12 cellular contexts compared by ENCODE assay signal in genomic region chr18:57727952-57728807, GRCh38.
A peak's percentile ranks its signal among the peaks of the same experiment; 100 is the strongest.
DNase-seq lines count a peak whose midpoint lies in the region; ATAC-seq and TF ChIP-seq lines count a peak whose summit lies in the region.
"Had no signal": no experiment of that assay in that cellular context is flagged by ENCODE, and none has a peak within 500 bp of the region (broad histone marks: within the 10 kb centered on the region; RNA-seq: fewer than 3 reads in every experiment).

No MANE protein-coding gene starts in this region.

- H2AFZ ChIP-seq in HCT116 (ENCODE audit: low read depth, low read length, poor library complexity, severe bottlenecking), result no peak overlapping the region

- CTCF ChIA-PET in HCT116 (lab: Charles Lee) (no interaction called here), activated B cell treated with CpG ODN at 0.5 μM for 24 hours (lab: Charles Lee) (no interaction called here)

- TF ChIP-seq RAD21 in HCT116 (IDR thresholded peaks at IDR 0.05; ENCODE audit: low read depth), result no peak

- peaks cover 8% of the 10 kb centered on the region for H3K36me3 Mint-ChIP-seq in activated B cell treated with CpG ODN at 0.5 μM for 24 hours (ENCODE audit: low read depth)

- no peaks in the 10 kb centered on the region for H3K27me3 ChIP-seq in HCT116 (ENCODE audit: insufficient read depth, low read length)
- no peaks in the 10 kb centered on the region for H3K27me3 ChIP-seq in skeletal muscle tissue (ENCODE audit: control insufficient read depth in 3 of 3, insufficient read depth in 3 of 3, low read length in 3 of 3)
- H3K27me3 ChIP-seq in suprapubic skin, result no peaks in the 10 kb centered on the region
- H3K27me3 ChIP-seq: pancreas had no signal

- TF ChIP-seq CTCF in HCT116 (IDR thresholded peaks at IDR 0.05 in 2 of 3, conservative IDR thresholded peaks at IDR 0.05 in 1 of 3; ENCODE audit: borderline replicate concordance in 1 of 3, insufficient read depth in 1 of 3, low read depth in 2 of 3, low read length in 2 of 3) (no peak), activated B cell treated with CpG ODN at 0.5 μM for 24 hours (IDR thresholded peaks at IDR 0.05) (no peak), suprapubic skin (IDR thresholded peaks at IDR 0.05) (no peak)

- BruUV-seq in HCT116 (replicated peaks; lab: Mats Ljungman, UMichigan), result no TSS peak

- no peaks in the 10 kb centered on the region for H4K20me1 ChIP-seq in HCT116 (ENCODE audit: insufficient read depth)

- RAD21 ChIA-PET in HCT116 (lab: Charles Lee; ENCODE audit: low non-redundant PET in 1 of 2, low total read pairs in 2 of 2, uncharacterized antibody in 2 of 2, unreplicated experiment in 2 of 2), result no interaction called here

- intact Hi-C loops in HCT116 (cut with micrococcal nuclease), result no loop called here
- intact Hi-C loops in activated B cell treated with CpG ODN at 0.5 μM for 24 hours (cut with micrococcal nuclease), result no loop called here
- intact Hi-C loops in left ventricle myocardium superior (cut with micrococcal nuclease), result no loop called here

- H3K27me3 Mint-ChIP-seq in activated B cell treated with CpG ODN at 0.5 μM for 24 hours, result no peaks in the 10 kb centered on the region

- H3K4me1 ChIP-seq in HCT116 (ENCODE audit: control insufficient read depth in 1 of 2, insufficient read depth in 2 of 2, low read length in 2 of 2) (peaks cover 10 to 26% of the 10 kb centered on the region in 2 experiments), skeletal muscle tissue (ENCODE audit: control insufficient read depth in 3 of 3, insufficient read depth in 3 of 3, low read length in 3 of 3) (no peaks in the 10 kb centered on the region), suprapubic skin (peaks cover 16% of the 10 kb centered on the region)

- POLR2A ChIA-PET in HCT116 (lab: Charles Lee) (no interaction called here), activated B cell treated with CpG ODN at 0.5 μM for 24 hours (lab: Charles Lee) (interaction anchor here (0.5 to 1.3 kb wide), 3 partner anchors 35 to 110 kb away, joined by 3 to 4 read pairs (median 3); no protein-coding TSS in a partner anchor)

- H3K9ac ChIP-seq in HCT116 (ENCODE audit: low read length), result peak overlapping the region; percentile 1; the same call in 1 of the 2 replicates
- no peak overlapping the region for H3K9ac ChIP-seq in skeletal muscle tissue (ENCODE audit: low read depth in 1 of 3, low read length in 3 of 3)
- H3K9ac ChIP-seq: KMS-11 had no signal

- no peaks in the 10 kb centered on the region for H3K79me2 ChIP-seq in HCT116 (ENCODE audit: insufficient read depth, low read length)

- H3K4me1 Mint-ChIP-seq in activated B cell treated with CpG ODN at 0.5 μM for 24 hours, result peaks cover 45% of the 10 kb centered on the region

- H3K9me3 ChIP-seq in HCT116 (ENCODE audit: control insufficient read depth in 1 of 2, insufficient read depth in 1 of 2, low read depth in 1 of 2, low read length in 2 of 2), result no peaks in the 10 kb centered on the region
- H3K9me3 ChIP-seq in skeletal muscle tissue (ENCODE audit: control insufficient read depth in 3 of 3, low read length in 3 of 3), result peaks cover 0 to 3% (median 0%) of the 10 kb centered on the region in 3 donors
- H3K9me3 ChIP-seq in suprapubic skin, result no peaks in the 10 kb centered on the region
- H3K9me3 ChIP-seq: pancreas had no signal

- H3K4me3 Mint-ChIP-seq in activated B cell treated with CpG ODN at 0.5 μM for 24 hours, result peak overlapping the region; percentile 0

- H3K27ac ChIP-seq in HCT116 (ENCODE audit: low read depth, low read length) (peak overlapping the region; percentile 41; the same call in 1 of the 2 replicates), skeletal muscle tissue (ENCODE audit: low read depth, low read length) (peak overlapping the region; percentile 23), suprapubic skin (no peak overlapping the region)
- H3K27ac ChIP-seq: KMS-11 had no signal

- no peak for DNase-seq in HCT116 (ENCODE audit: low read depth, low spot score)
- no peak for DNase-seq in activated B cell treated with CpG ODN at 0.5 μM for 24 hours
- no peak for DNase-seq in left ventricle myocardium superior
- DNase-seq in AG20443 (ENCODE audit: low spot score), result no peak
- no peak for DNase-seq in stimulated activated CD4-positive, alpha-beta T cell treated with anti-CD3 and anti-CD28 coated beads, Interleukin-2, amount 100 ng/mL, for 24 hours
- no peak for DNase-seq in suprapubic skin (ENCODE audit: low spot score in 2 of 2)
- DNase-seq in amniotic stem cell (lab: John Stamatoyannopoulos, UW), result no peak
- DNase-seq: activated CD4-positive, alpha-beta T cell treated with anti-CD3 and anti-CD28 coated beads for 1 hour; hypothalamus; pancreas had no signal

- H3K4me3 ChIP-seq in HCT116 (replicated peaks in 1 of 2; ENCODE audit: low read depth in 1 of 2, low read length in 2 of 2) (0 out of 4 replicates have a peak overlapping the region, but pooled peaks of 1 of the 2 experiments have one; percentile 34), skeletal muscle tissue (ENCODE audit: low read length in 3 of 3) (no peak overlapping the region), suprapubic skin (no peak overlapping the region)
- H3K4me3 ChIP-seq: pancreas had no signal

- no peak for TF ChIP-seq POLR2A in HCT116 (IDR thresholded peaks at IDR 0.05; ENCODE audit: borderline replicate concordance, extremely low read depth, insufficient read depth, insufficient read length)
- no peak for TF ChIP-seq POLR2A in suprapubic skin (IDR thresholded peaks at IDR 0.05)

- no peaks in the 10 kb centered on the region for H3K9me2 ChIP-seq in HCT116 (ENCODE audit: insufficient read depth)

- no peak for TF ChIP-seq EP300 in suprapubic skin (IDR thresholded peaks at IDR 0.05)

- peak overlapping the region; percentile 42 for H3K27ac Mint-ChIP-seq in activated B cell treated with CpG ODN at 0.5 μM for 24 hours

- H3K36me3 ChIP-seq in HCT116 (ENCODE audit: control insufficient read depth in 1 of 2, insufficient read depth in 2 of 2, low read length in 2 of 2) (no peaks in the 10 kb centered on the region), skeletal muscle tissue (ENCODE audit: control insufficient read depth in 3 of 3, insufficient read depth in 3 of 3, low read length in 3 of 3) (peaks cover 0 to 6% (median 0%) of the 10 kb centered on the region in 3 donors), suprapubic skin (peaks cover 2% of the 10 kb centered on the region)

- ATAC-seq in HCT116 (no peak), activated B cell treated with CpG ODN at 0.5 μM for 24 hours (ENCODE audit: low read depth) (peak; percentile 85), left ventricle myocardium superior (peak; percentile 39)

- peaks cover 7% of the 10 kb centered on the region for H3K9me3 Mint-ChIP-seq in activated B cell treated with CpG ODN at 0.5 μM for 24 hours

- WGBS in suprapubic skin, result 48% methylated on average over 6 of the region's 6 CpGs

- peak overlapping the region; percentile 68 for H3K4me2 ChIP-seq in HCT116 (ENCODE audit: low read length)
- H3K4me2 ChIP-seq: KMS-11 had no signal

TF ChIP-seq in HCT116, 20 proteins besides CTCF, POLR2A, EP300 and RAD21 (continues in another document):
- TF ChIP-seq ZBTB33 (IDR thresholded peaks at IDR 0.05; ENCODE audit: extremely low read depth, insufficient replicate concordance, low read length) (no peak), ATF3 (IDR thresholded peaks at IDR 0.05) (no peak), SP1 (IDR thresholded peaks at IDR 0.05; ENCODE audit: low read depth) (no peak), MAX (IDR thresholded peaks at IDR 0.05) (no peak), ELF1 (IDR thresholded peaks at IDR 0.05; ENCODE audit: borderline replicate concordance, low read depth) (no peak), YY1 (IDR thresholded peaks at IDR 0.05; ENCODE audit: extremely low read depth, insufficient replicate concordance, low read depth, low read length) (no peak), CBX3 (IDR thresholded peaks at IDR 0.05; ENCODE audit: low read depth) (no peak), JUND (IDR thresholded peaks at IDR 0.05) (no peak), ZFX (IDR thresholded peaks at IDR 0.05) (no peak), EGR1 (IDR thresholded peaks at IDR 0.05; ENCODE audit: low read depth) (no peak), SRF (IDR thresholded peaks at IDR 0.05; ENCODE audit: low read depth) (no peak), SIN3A (IDR thresholded peaks at IDR 0.05; ENCODE audit: low read depth) (no peak), CEBPB (IDR thresholded peaks at IDR 0.05; ENCODE audit: low read depth) (no peak), ZNF274 (IDR thresholded peaks at IDR 0.05; ENCODE audit: low read depth, low read length) (no peak), POLR2AphosphoS5 (IDR thresholded peaks at IDR 0.05; ENCODE audit: low read depth, low read length) (no peak)
